In the genomic region with DNA sequence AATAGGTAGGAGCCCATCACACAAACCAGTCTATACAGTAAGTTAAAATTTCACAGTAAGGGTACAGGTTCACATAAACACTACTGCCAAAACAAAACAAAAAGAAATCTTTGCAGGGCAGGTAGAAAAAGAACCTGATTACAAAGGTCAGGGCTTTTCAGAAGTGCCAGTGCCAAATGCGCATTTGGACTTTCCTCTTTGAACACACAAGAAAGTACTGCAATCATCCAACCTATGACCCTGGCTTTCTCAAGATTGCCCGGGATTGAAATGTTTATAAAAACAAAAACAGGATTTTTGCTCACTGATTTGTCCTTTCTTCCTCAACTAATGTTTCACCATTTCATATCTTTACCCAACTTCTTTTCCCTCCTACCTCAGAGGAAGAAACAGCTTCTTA, we compare ENCODE assay signal across 1 cellular context.
TF ChIP-seq lines count a peak whose summit lies in the region.

No MANE protein-coding gene starts in this region.

TF ChIP-seq in endothelial cell of umbilical vein, 7 proteins besides CTCF, POLR2A, EP300 and RAD21:
- TF ChIP-seq MAX (IDR thresholded peaks at IDR 0.05; ENCODE audit: insufficient read depth, insufficient read length) (no peak), FOS (IDR thresholded peaks at IDR 0.05; ENCODE audit: borderline replicate concordance, insufficient read depth, low read length) (no peak), POLR2AphosphoS5 (IDR thresholded peaks at IDR 0.05; ENCODE audit: insufficient read depth, low read depth, low read length) (no peak), MYC (IDR thresholded peaks at IDR 0.05; ENCODE audit: low read depth, low read length) (no peak), EZH2 (IDR thresholded peaks at IDR 0.05; ENCODE audit: borderline replicate concordance, low read depth, low read length, severe bottlenecking) (no peak), JUN (IDR thresholded peaks at IDR 0.05; ENCODE audit: borderline replicate concordance, insufficient read depth, insufficient read length, low read depth) (no peak), GATA2 (IDR thresholded peaks at IDR 0.05; ENCODE audit: insufficient read depth, insufficient read length, low read depth, low read length) (no peak)
